8 cellular contexts compared by ENCODE assay signal in the genomic region with DNA sequence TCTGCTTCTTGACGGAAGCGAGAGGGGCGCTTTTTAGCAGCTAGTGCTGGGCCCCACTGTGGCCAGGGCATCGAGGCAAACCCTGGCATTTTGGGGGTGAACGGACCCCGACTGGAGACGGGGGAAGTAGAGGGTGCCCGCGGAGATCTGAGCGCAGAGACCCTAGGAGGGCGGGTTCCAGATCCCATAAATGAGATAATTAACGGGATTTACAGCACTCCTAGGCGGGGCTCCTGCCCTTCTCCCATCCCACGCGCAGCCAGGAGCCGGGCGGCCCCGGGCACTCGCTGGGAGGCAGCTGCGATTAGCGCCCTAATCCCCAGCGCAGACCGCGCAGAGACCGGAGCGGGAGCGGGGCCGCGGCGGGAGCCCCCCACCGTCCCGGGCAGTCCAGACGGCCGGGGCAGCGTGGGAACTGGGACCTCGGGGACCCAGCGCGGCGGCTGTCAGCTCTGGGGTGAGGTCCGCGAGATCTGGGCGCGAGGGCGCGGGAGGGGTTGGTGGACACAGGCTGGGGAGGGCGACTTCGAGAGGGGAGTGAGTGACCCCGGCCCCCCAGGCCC. TPM values are rescaled to one million over a fixed set of nuclear protein-coding genes. Genes with fewer than 3 reads are reported as not detected.
DNase-seq lines count a peak whose midpoint lies in the region; ATAC-seq and TF ChIP-seq lines count a peak whose summit lies in the region.

No MANE protein-coding gene starts in this region.

- POLR2A ChIA-PET in MCF 10A (lab: Yijun Ruan, JAX) = interaction anchor here (0.7 kb wide), 1 partner anchor 12 kb away, joined by 3 read pairs; no protein-coding TSS in a partner anchor

- H3K27me3 ChIP-seq in right lobe of liver (no peaks in the 10 kb centered on the region), transverse colon (peaks cover 35% of the 10 kb centered on the region), BE2C (peaks cover 21% of the 10 kb centered on the region)

- no peak for TF ChIP-seq CTCF in MCF 10A (IDR thresholded peaks at IDR 0.05; ENCODE audit: unreplicated experiment)
- TF ChIP-seq CTCF in right lobe of liver (IDR thresholded peaks at IDR 0.05) = no peak
- TF ChIP-seq CTCF in transverse colon (IDR thresholded peaks at IDR 0.05) = no peak
- TF ChIP-seq CTCF in BE2C (IDR thresholded peaks at IDR 0.05; ENCODE audit: low read depth, low read length) = no peak

- TF ChIP-seq EP300 in transverse colon (IDR thresholded peaks at IDR 0.05; ENCODE audit: low read depth) = no peak

- H3K4me3 Mint-ChIP-seq in activated CD8-positive, alpha-beta memory T cell treated with anti-CD3 and anti-CD28 coated beads, Interleukin-2, amount 10 ng/mL, durations not matched to agents 7 days and 5 days = peak overlapping the region; percentile 20
- peak overlapping the region; percentile 18 for H3K4me3 Mint-ChIP-seq in MCF 10A (ENCODE audit: unreplicated experiment)

- H3K9me3 ChIP-seq in right lobe of liver (no peaks in the 10 kb centered on the region), transverse colon (no peaks in the 10 kb centered on the region), BE2C (no peaks in the 10 kb centered on the region)

- in situ Hi-C loops in transverse colon (cut with MboI; ENCODE audit: low pct_ligation_motif_present in 1 of 4, low pct_unique_long_range_greater_than_20kb in 1 of 4, low sequenced_read_pairs in 3 of 4) = no loop called here

- TF ChIP-seq POLR2A in right lobe of liver (IDR thresholded peaks at IDR 0.05) (no peak), transverse colon (IDR thresholded peaks at IDR 0.05) (no peak)

- no peak overlapping the region for H3K27ac Mint-ChIP-seq in activated CD8-positive, alpha-beta memory T cell treated with anti-CD3 and anti-CD28 coated beads, Interleukin-2, amount 10 ng/mL, durations not matched to agents 7 days and 5 days
- H3K27ac Mint-ChIP-seq in MCF 10A (ENCODE audit: low read depth, unreplicated experiment) = no peak overlapping the region

- no peaks in the 10 kb centered on the region for H3K36me3 ChIP-seq in right lobe of liver
- no peaks in the 10 kb centered on the region for H3K36me3 ChIP-seq in transverse colon
- H3K36me3 ChIP-seq in BE2C = no peaks in the 10 kb centered on the region

- WGBS in right lobe of liver (ENCODE audit: insufficient coverage, low coverage, low lambda C conversion rate, missing lambda C conversion rate) = 27% methylated on average over 22 of the region's 48 CpGs
- WGBS in transverse colon (ENCODE audit: low coverage in 1 of 2), 2 donors = 0 to 24% methylated on average over 1 to 45 of the region's 48 CpGs

- H3K27me3 Mint-ChIP-seq in activated CD8-positive, alpha-beta memory T cell treated with anti-CD3 and anti-CD28 coated beads, Interleukin-2, amount 10 ng/mL, durations not matched to agents 7 days and 5 days = peaks cover 85% of the 10 kb centered on the region
- H3K27me3 Mint-ChIP-seq in MCF 10A (ENCODE audit: insufficient read depth, unreplicated experiment) = peaks cover 41% of the 10 kb centered on the region

- intact Hi-C loops in MCF 10A (cut with micrococcal nuclease) = no loop called here
- intact Hi-C loops in right lobe of liver (cut with DNase I) = no loop called here
- intact Hi-C loops in transverse colon (cut with DNase I; ENCODE audit: low total_unique reads) = loop anchor here (10.0 kb wide), 2 partner anchors 56 to 126 kb away; no protein-coding TSS in a partner anchor

- peak; percentile 13 for ATAC-seq in activated CD8-positive, alpha-beta memory T cell treated with anti-CD3 and anti-CD28 coated beads, Interleukin-2, amount 10 ng/mL, durations not matched to agents 7 days and 5 days
- ATAC-seq in right lobe of liver = peak; percentile 5 to 28 (median 20)
- ATAC-seq in GM18502 (IDR thresholded peaks at IDR 0.05; ENCODE audit: poor library complexity, unreplicated experiment) = no peak

- no peaks in the 10 kb centered on the region for H3K4me1 ChIP-seq in right lobe of liver
- H3K4me1 ChIP-seq in transverse colon = peaks cover 2 to 16% (median 8%) of the 10 kb centered on the region in 4 donors
- no peaks in the 10 kb centered on the region for H3K4me1 ChIP-seq in BE2C

- H3K9me3 Mint-ChIP-seq in activated CD8-positive, alpha-beta memory T cell treated with anti-CD3 and anti-CD28 coated beads, Interleukin-2, amount 10 ng/mL, durations not matched to agents 7 days and 5 days (ENCODE audit: low read depth) = no peaks in the 10 kb centered on the region
- no peaks in the 10 kb centered on the region for H3K9me3 Mint-ChIP-seq in MCF 10A (ENCODE audit: unreplicated experiment)

- H3K4me3 ChIP-seq in right lobe of liver (peak overlapping the region; percentile 55 to 63 (median 62)), transverse colon (peak overlapping the region; percentile 61 to 68 (median 66)), BE2C (ENCODE audit: low read depth, low read length) (no peak overlapping the region)

- H3K36me3 Mint-ChIP-seq in activated CD8-positive, alpha-beta memory T cell treated with anti-CD3 and anti-CD28 coated beads, Interleukin-2, amount 10 ng/mL, durations not matched to agents 7 days and 5 days = peaks cover 2% of the 10 kb centered on the region
- no peaks in the 10 kb centered on the region for H3K36me3 Mint-ChIP-seq in MCF 10A (ENCODE audit: insufficient read depth, unreplicated experiment)

- H3K4me1 Mint-ChIP-seq in activated CD8-positive, alpha-beta memory T cell treated with anti-CD3 and anti-CD28 coated beads, Interleukin-2, amount 10 ng/mL, durations not matched to agents 7 days and 5 days = peaks cover 9% of the 10 kb centered on the region
- H3K4me1 Mint-ChIP-seq in MCF 10A (ENCODE audit: insufficient read depth, unreplicated experiment) = peaks cover 6% of the 10 kb centered on the region

- peak overlapping the region; percentile 15 to 63 (median 35) for H3K27ac ChIP-seq in right lobe of liver
- H3K27ac ChIP-seq in transverse colon = peak overlapping the region; percentile 80 to 91 (median 85)

- BruUV-seq in MCF 10A (replicated peaks; lab: Mats Ljungman, UMichigan) = no TSS peak

- no peak for DNase-seq in activated CD8-positive, alpha-beta memory T cell treated with anti-CD3 and anti-CD28 coated beads, Interleukin-2, amount 10 ng/mL, durations not matched to agents 7 days and 5 days
- no peak for DNase-seq in activated CD8-positive, alpha-beta memory T cell treated with anti-CD3 and anti-CD28 coated beads, Interleukin-2, amount 50 U/mL, for 4 hours
- no peak for DNase-seq in MCF 10A (ENCODE audit: unreplicated experiment)
- peak in 1 of 3 donors; percentile 34 for DNase-seq in right lobe of liver
- no peak for DNase-seq in transverse colon
- DNase-seq in NAMALWA (ENCODE audit: low spot score) = no peak
- DNase-seq in BE2C = no peak

- CTCF ChIA-PET in activated CD8-positive, alpha-beta memory T cell treated with anti-CD3 and anti-CD28 coated beads, Interleukin-2, amount 10 ng/mL, durations not matched to agents 7 days and 5 days (lab: Charles Lee) = interaction anchor here (1.6 kb wide), 1 partner anchor 11 kb away, joined by 3 read pairs; no protein-coding TSS in a partner anchor
- CTCF ChIA-PET in MCF 10A (lab: Yijun Ruan, JAX) = no interaction called here

RNA-seq across cellular contexts. Expression of a gene that starts 0.7 kb away (rescaled TPM):
- total RNA-seq in activated CD8-positive, alpha-beta memory T cell treated with anti-CD3 and anti-CD28 coated beads, Interleukin-2, amount 10 ng/mL, durations not matched to agents 7 days and 5 days = under 1 TPM; 0.16 to 0.58 TPM
- total RNA-seq in MCF 10A (2022) = 0.25 and 0.26 TPM in 2 replicates
- 1 to 10 TPM; 1.4 to 3.7 (median 2.0) TPM for total RNA-seq in right lobe of liver
- total RNA-seq in transverse colon = 10 to 100 TPM; 13.0 to 40.8 (median 19.9) TPM
- polyA plus RNA-seq in BE2C (2012; ENCODE audit: insufficient read depth, insufficient read length, low read depth) = 0.42 TPM
